Comparison of ENCODE assay signal across 8 cellular contexts in genomic region chr13:36920612-36921185, GRCh38. TPM values are rescaled to one million over a fixed set of nuclear protein-coding genes. Genes with fewer than 3 reads are reported as not detected.
DNase-seq lines count a peak whose midpoint lies in the region; FAIRE-seq and TF ChIP-seq lines count a peak whose summit lies in the region.

No MANE protein-coding gene starts in this region.

- TF ChIP-seq CTCF in chondrocyte (IDR thresholded peaks at IDR 0.05), result no peak
- TF ChIP-seq CTCF in nephron (IDR thresholded peaks at IDR 0.05; ENCODE audit: unreplicated experiment in 3 of 3), result no peak

- no peaks in the 10 kb centered on the region for H3K79me2 ChIP-seq in Karpas-422 (ENCODE audit: low read length)

- no peak overlapping the region for H3K4me3 ChIP-seq in Karpas-422 (ENCODE audit: low read length)

- H3K27ac ChIP-seq in Karpas-422 (ENCODE audit: low read length), result no peak overlapping the region

- peaks cover 54% of the 10 kb centered on the region for H3K27me3 Mint-ChIP-seq in IgD-negative memory B cell
- no peaks in the 10 kb centered on the region for H3K27me3 Mint-ChIP-seq in chondrocyte (ENCODE audit: low read depth)
- H3K27me3 Mint-ChIP-seq in nephron (ENCODE audit: low read depth), result no peaks in the 10 kb centered on the region

- H3K27ac Mint-ChIP-seq in IgD-negative memory B cell (no peak overlapping the region), chondrocyte (ENCODE audit: unreplicated experiment) (no peak overlapping the region), nephron (peak overlapping the region; percentile 91 to 94 (median 91))

- H3K36me3 Mint-ChIP-seq in IgD-negative memory B cell (no peaks in the 10 kb centered on the region), chondrocyte (ENCODE audit: low read depth) (no peaks in the 10 kb centered on the region), nephron (ENCODE audit: low read depth) (no peaks in the 10 kb centered on the region)

- DNase-seq in AG08396 (ENCODE audit: low spot score) (peak; percentile 10), chondrocyte (ENCODE audit: low spot score) (no peak), Karpas-422 (no peak), urothelium cell line (ENCODE audit: low spot score) (no peak), NCI-H2107 treated with DMSO at 0.1 percent for 48 hours (lab: John Stamatoyannopoulos, UW; ENCODE audit: unreplicated experiment) (no peak), UCSD-AML1 (lab: John Stamatoyannopoulos, UW; ENCODE audit: unreplicated experiment) (no peak)

- no peaks in the 10 kb centered on the region for H3K9me3 ChIP-seq in Karpas-422 (ENCODE audit: low read length)

- no peak overlapping the region for H3K4me2 ChIP-seq in Karpas-422 (ENCODE audit: low read depth, low read length, poor library complexity, severe bottlenecking)

- peaks cover 2 to 10% (median 3%) of the 10 kb centered on the region in 3 donors for H3K4me1 Mint-ChIP-seq in IgD-negative memory B cell
- H3K4me1 Mint-ChIP-seq in chondrocyte (ENCODE audit: low read depth), result peaks cover 32% of the 10 kb centered on the region
- peaks cover 53% of the 10 kb centered on the region for H3K4me1 Mint-ChIP-seq in nephron

- no peaks in the 10 kb centered on the region for H3K36me3 ChIP-seq in Karpas-422 (ENCODE audit: insufficient read depth, low read length)

- no peaks in the 10 kb centered on the region for H3K27me3 ChIP-seq in Karpas-422 (ENCODE audit: low read length)

- H4K20me1 ChIP-seq in Karpas-422 (ENCODE audit: insufficient read depth, low read depth, low read length), result no peaks in the 10 kb centered on the region

- peaks cover 0 to 2% (median 0%) of the 10 kb centered on the region in 3 donors for H3K9me3 Mint-ChIP-seq in IgD-negative memory B cell
- H3K9me3 Mint-ChIP-seq in chondrocyte (ENCODE audit: low read depth), result no peaks in the 10 kb centered on the region
- no peaks in the 10 kb centered on the region for H3K9me3 Mint-ChIP-seq in nephron

- H3K4me1 ChIP-seq in Karpas-422 (ENCODE audit: low read length), result peaks cover 10% of the 10 kb centered on the region

- H3K9me2 ChIP-seq in Karpas-422 (replicated peaks; ENCODE audit: insufficient read depth, low read length), result no peaks in the 10 kb centered on the region

- H2AFZ ChIP-seq in Karpas-422 (ENCODE audit: low read length), result no peak overlapping the region

- H3K4me3 Mint-ChIP-seq in IgD-negative memory B cell (peak overlapping the region; percentile 24 to 86 (median 74)), chondrocyte (ENCODE audit: unreplicated experiment) (peak overlapping the region; percentile 64), nephron (peak overlapping the region; percentile 81 to 90 (median 88))

- H3K9ac ChIP-seq in Karpas-422 (ENCODE audit: low read length), result no peak overlapping the region

- FAIRE-seq in urothelium cell line (lab: Jason Lieb, UNC), result no peak

RNA-seq across cellular contexts. Expression of gene SMAD9, which starts 0.7 kb away (rescaled TPM):
- 0.04 TPM for polyA plus RNA-seq in IgD-negative memory B cell
- 8.4 to 9.5 TPM (median 8.9 TPM) in 3 replicates for total RNA-seq in chondrocyte
- total RNA-seq in Karpas-422 (2014; rRNA removed; shearing (Covaris generic); ENCODE audit: low replicate concordance), result 0.19 TPM in 1 of 2 replicates, not detected in the other

Comparison
In these comparisons a context has a peak if more than half of its experiments do, and no peak if none do; other contexts are left out.
1. H3K27ac Mint-ChIP-seq: peak in nephron (3 of 3); none in IgD-negative memory B cell (0 of 3) and chondrocyte (single experiment).
2. Peak in every context shown above with its lines, with median percentiles within 50 percentile points of each other: H3K4me3 Mint-ChIP-seq.